In the genomic region with DNA sequence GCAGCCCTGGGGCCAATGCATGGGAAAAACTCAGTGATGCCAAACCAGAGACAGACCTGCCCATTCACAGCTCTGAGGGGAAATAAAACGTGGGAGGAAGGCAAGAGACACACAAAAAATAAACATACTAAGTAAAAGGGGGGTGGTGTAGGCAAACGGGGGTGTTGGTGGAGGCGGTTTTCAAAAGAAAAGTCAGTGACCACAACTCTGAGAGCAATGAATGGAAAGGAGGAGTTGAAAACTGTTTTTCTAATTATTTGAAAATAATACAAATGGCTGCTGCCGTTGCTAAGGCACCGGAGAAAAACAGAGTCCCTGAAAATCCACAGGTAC, we compare ENCODE assay signal across 29 cellular contexts.
"Had no signal": no experiment of that assay in that cellular context is flagged by ENCODE, and none has a peak within 500 bp of the region (broad histone marks: within the 10 kb centered on the region; RNA-seq: fewer than 3 reads in every experiment).

No MANE protein-coding gene starts in this region.

- H3K27ac Mint-ChIP-seq: activated CD4-positive, alpha-beta memory T cell treated with anti-CD3 and anti-CD28 coated beads, Interleukin-2, amount 10 ng/mL, durations not matched to agents 7 days and 5 days; activated CD4-positive, alpha-beta T cell treated with anti-CD3 and anti-CD28 coated beads, Interleukin-2, amount 10 ng/mL, durations not matched to agents 7 days and 5 days; activated naive CD4-positive, alpha-beta T cell treated with anti-CD3 and anti-CD28 coated beads, Interleukin-2, amount 10 ng/mL, durations not matched to agents 7 days and 5 days; activated naive CD8-positive, alpha-beta T cell treated with anti-CD3 and anti-CD28 coated beads, Interleukin-2, amount 10 ng/mL, durations not matched to agents 7 days and 5 days; activated T-cell treated with anti-CD3 and anti-CD28 coated beads, Interleukin-2, amount 50 U/mL, for 24 hours; progenitor cell of endocrine pancreas; WTC11 had no signal

- H3K4me1 ChIP-seq: breast epithelium, right lobe of liver, testis, transverse colon had no signal

- H2AFZ ChIP-seq: hepatocyte had no signal

- DNase-seq: activated CD4-positive, alpha-beta memory T cell treated with anti-CD3 and anti-CD28 coated beads, Interleukin-2, amount 10 ng/mL, durations not matched to agents 7 days and 5 days; activated CD4-positive, alpha-beta T cell treated with anti-CD3 and anti-CD28 coated beads for 1 hour; activated CD4-positive, alpha-beta T cell treated with anti-CD3 and anti-CD28 coated beads, Interleukin-2, amount 10 ng/mL, durations not matched to agents 7 days and 5 days; activated CD8-positive, alpha-beta memory T cell treated with anti-CD3 and anti-CD28 coated beads, Interleukin-2, amount 50 U/mL, for 48 hours; activated gamma-delta T cell; activated naive CD4-positive, alpha-beta T cell treated with anti-CD3 and anti-CD28 coated beads, Interleukin-2, amount 10 ng/mL, durations not matched to agents 7 days and 5 days; activated naive CD8-positive, alpha-beta T cell treated with anti-CD3 and anti-CD28 coated beads, Interleukin-2, amount 10 ng/mL, durations not matched to agents 7 days and 5 days; activated T-cell treated with anti-CD3 and anti-CD28 coated beads, Interleukin-2, amount 50 U/mL, for 24 hours; central memory CD4-positive, alpha-beta T cell; dermis blood vessel endothelial cell; effector CD4-positive, alpha-beta T cell; erythroblast; gastrocnemius medialis; glutamatergic neuron; islet precursor cell; left cardiac atrium; naive thymus-derived CD4-positive, alpha-beta T cell; ovary; right lobe of liver; stimulated activated CD4-positive, alpha-beta T cell treated with anti-CD3 and anti-CD28 coated beads, Interleukin-12 subunit alpha, Interleukin-12 subunit beta, amount 100 ng/mL, for 4 hours; stimulated activated CD4-positive, alpha-beta T cell treated with anti-CD3 and anti-CD28 coated beads, Interleukin-4, amount 100 ng/mL, for 1 hour; stimulated activated naive CD8-positive, alpha-beta T cell treated with anti-CD3 and anti-CD28 coated beads, Interleukin-15, Interleukin-2, amounts not matched to agents 100 U/mL and 50 U/mL, for 24 hours; testis; transverse colon had no signal

- H3K36me3 ChIP-seq: breast epithelium, gastrocnemius medialis, ovary, right lobe of liver, transverse colon had no signal

- H3K36me3 Mint-ChIP-seq: activated naive CD4-positive, alpha-beta T cell treated with anti-CD3 and anti-CD28 coated beads, Interleukin-2, amount 10 ng/mL, durations not matched to agents 7 days and 5 days; activated naive CD8-positive, alpha-beta T cell treated with anti-CD3 and anti-CD28 coated beads, Interleukin-2, amount 10 ng/mL, durations not matched to agents 7 days and 5 days; naive thymus-derived CD4-positive, alpha-beta T cell; WTC11 had no signal

- H3K27me3 ChIP-seq: breast epithelium, gastrocnemius medialis, hepatocyte, ovary, right lobe of liver, testis, transverse colon had no signal

- H3K27ac ChIP-seq: breast epithelium, gastrocnemius medialis, hepatocyte, ovary, right lobe of liver, skin epidermis, testis, transverse colon had no signal

- H3K4me3 ChIP-seq: breast epithelium, gastrocnemius medialis, hepatocyte, ovary, right lobe of liver, skin epidermis, testis, transverse colon had no signal

- H3K27me3 Mint-ChIP-seq: activated CD4-positive, alpha-beta memory T cell treated with anti-CD3 and anti-CD28 coated beads, Interleukin-2, amount 10 ng/mL, durations not matched to agents 7 days and 5 days; activated CD4-positive, alpha-beta T cell treated with anti-CD3 and anti-CD28 coated beads, Interleukin-2, amount 10 ng/mL, durations not matched to agents 7 days and 5 days; activated naive CD4-positive, alpha-beta T cell treated with anti-CD3 and anti-CD28 coated beads, Interleukin-2, amount 10 ng/mL, durations not matched to agents 7 days and 5 days; activated naive CD8-positive, alpha-beta T cell treated with anti-CD3 and anti-CD28 coated beads, Interleukin-2, amount 10 ng/mL, durations not matched to agents 7 days and 5 days; progenitor cell of endocrine pancreas had no signal

- H3K4me2 ChIP-seq: hepatocyte had no signal

- H3K79me2 ChIP-seq: hepatocyte had no signal

- H3K9me3 Mint-ChIP-seq: activated CD4-positive, alpha-beta memory T cell treated with anti-CD3 and anti-CD28 coated beads, Interleukin-2, amount 10 ng/mL, durations not matched to agents 7 days and 5 days; activated CD4-positive, alpha-beta T cell treated with anti-CD3 and anti-CD28 coated beads, Interleukin-2, amount 10 ng/mL, durations not matched to agents 7 days and 5 days; activated naive CD4-positive, alpha-beta T cell treated with anti-CD3 and anti-CD28 coated beads, Interleukin-2, amount 10 ng/mL, durations not matched to agents 7 days and 5 days; activated naive CD8-positive, alpha-beta T cell treated with anti-CD3 and anti-CD28 coated beads, Interleukin-2, amount 10 ng/mL, durations not matched to agents 7 days and 5 days; activated T-cell treated with anti-CD3 and anti-CD28 coated beads, Interleukin-2, amount 50 U/mL, for 24 hours; WTC11 had no signal

- H3K9me3 ChIP-seq: breast epithelium, gastrocnemius medialis, ovary, right lobe of liver, testis, transverse colon had no signal

- H3K4me1 Mint-ChIP-seq: activated CD4-positive, alpha-beta memory T cell treated with anti-CD3 and anti-CD28 coated beads, Interleukin-2, amount 10 ng/mL, durations not matched to agents 7 days and 5 days; activated CD4-positive, alpha-beta T cell treated with anti-CD3 and anti-CD28 coated beads, Interleukin-2, amount 10 ng/mL, durations not matched to agents 7 days and 5 days; activated naive CD4-positive, alpha-beta T cell treated with anti-CD3 and anti-CD28 coated beads, Interleukin-2, amount 10 ng/mL, durations not matched to agents 7 days and 5 days; activated naive CD8-positive, alpha-beta T cell treated with anti-CD3 and anti-CD28 coated beads, Interleukin-2, amount 10 ng/mL, durations not matched to agents 7 days and 5 days; naive thymus-derived CD4-positive, alpha-beta T cell had no signal

- H3K4me3 Mint-ChIP-seq: activated CD4-positive, alpha-beta memory T cell treated with anti-CD3 and anti-CD28 coated beads, Interleukin-2, amount 10 ng/mL, durations not matched to agents 7 days and 5 days; activated CD4-positive, alpha-beta T cell treated with anti-CD3 and anti-CD28 coated beads, Interleukin-2, amount 10 ng/mL, durations not matched to agents 7 days and 5 days; activated naive CD4-positive, alpha-beta T cell treated with anti-CD3 and anti-CD28 coated beads, Interleukin-2, amount 10 ng/mL, durations not matched to agents 7 days and 5 days; activated naive CD8-positive, alpha-beta T cell treated with anti-CD3 and anti-CD28 coated beads, Interleukin-2, amount 10 ng/mL, durations not matched to agents 7 days and 5 days; activated T-cell treated with anti-CD3 and anti-CD28 coated beads, Interleukin-2, amount 50 U/mL, for 24 hours; naive thymus-derived CD4-positive, alpha-beta T cell; WTC11 had no signal
